In the genomic region with DNA sequence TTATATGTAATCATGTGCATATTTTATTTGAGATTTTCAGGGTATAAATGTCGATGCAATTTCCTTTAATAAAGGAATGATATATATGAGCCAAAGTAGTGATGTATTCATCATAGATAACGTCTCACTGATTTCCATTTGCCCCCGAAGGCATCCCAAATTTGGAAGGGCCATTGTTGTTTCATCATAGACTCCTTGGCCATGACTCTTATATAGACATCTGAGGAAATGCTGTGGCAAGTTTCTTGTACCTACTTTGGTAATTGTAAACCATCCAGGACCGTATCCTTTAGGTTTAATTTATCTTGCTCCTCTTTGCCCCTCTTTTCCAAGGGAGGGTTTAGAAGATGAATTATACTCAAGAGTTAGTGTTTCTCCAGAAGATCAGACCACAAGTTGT, we compare ENCODE assay signal across 9 cellular contexts.
DNase-seq lines count a peak whose midpoint lies in the region; ATAC-seq and TF ChIP-seq lines count a peak whose summit lies in the region.
"Had no signal": no experiment of that assay in that cellular context is flagged by ENCODE, and none has a peak within 500 bp of the region (broad histone marks: within the 10 kb centered on the region; RNA-seq: fewer than 3 reads in every experiment).

No MANE protein-coding gene starts in this region.

- 60 to 79% methylated on average over 4 of the region's 4 CpGs for WGBS in upper lobe of left lung, 2 donors

- H3K4me3 ChIP-seq in Panc1 (ENCODE audit: low read depth in 2 of 2, low read length in 2 of 2) (peak overlapping the region in 1 of 2 experiments; percentile 45; a peak in 2 of 4 replicates), duodenal mucosa (ENCODE audit: low read depth in 1 of 2, low read length in 2 of 2) (no peak overlapping the region), mucosa of rectum (ENCODE audit: low read length in 2 of 2) (no peak overlapping the region), upper lobe of left lung (no peak overlapping the region)

- H3K27ac ChIP-seq in Panc1 (ENCODE audit: low read length) (peak overlapping the region; percentile 98), duodenal mucosa (ENCODE audit: low read depth, low read length) (peak overlapping the region; percentile 77), mucosa of rectum (ENCODE audit: low read depth in 2 of 2, low read length in 2 of 2) (peak overlapping the region; percentile 46 to 81), upper lobe of left lung (peak overlapping the region; percentile 78 to 85 (median 81))

- no peaks in the 10 kb centered on the region for H3K36me3 ChIP-seq in Panc1 (ENCODE audit: control insufficient read depth, insufficient read depth, low read length)
- no peaks in the 10 kb centered on the region for H3K36me3 ChIP-seq in duodenal mucosa (ENCODE audit: control insufficient read depth in 1 of 2, insufficient read depth in 2 of 2, low read length in 2 of 2)
- no peaks in the 10 kb centered on the region for H3K36me3 ChIP-seq in mucosa of rectum (ENCODE audit: control insufficient read depth in 2 of 2, insufficient read depth in 2 of 2, low read length in 2 of 2)
- no peaks in the 10 kb centered on the region for H3K36me3 ChIP-seq in upper lobe of left lung

- in situ Hi-C loops in Panc1 (cut with HindIII; ENCODE audit: low pct_unique_long_range_greater_than_20kb, low sequenced_read_pairs): no loop called here

- POLR2A ChIA-PET in Panc1 (lab: Charles Lee): no interaction called here

- intact Hi-C loops in Panc1 (cut with micrococcal nuclease; ENCODE audit: unreplicated experiment): no loop called here

- H3K9me3 ChIP-seq in Panc1 (ENCODE audit: control insufficient read depth, insufficient read depth, low read depth, low read length) (no peaks in the 10 kb centered on the region), duodenal mucosa (ENCODE audit: control insufficient read depth in 1 of 2, low read length in 2 of 2) (no peaks in the 10 kb centered on the region), mucosa of rectum (ENCODE audit: control insufficient read depth in 2 of 2, low read length in 2 of 2) (no peaks in the 10 kb centered on the region), upper lobe of left lung (no peaks in the 10 kb centered on the region)

- peak; percentile 9; the same call in 1 of the 2 replicates for ATAC-seq in Panc1
- ATAC-seq in upper lobe of left lung (ENCODE audit: low FRiP score in 2 of 2): peak in 1 of 2 donors; percentile 20
- ATAC-seq in GM18909 (IDR thresholded peaks at IDR 0.05; ENCODE audit: poor library complexity, unreplicated experiment): no peak
- ATAC-seq in GM21367 (IDR thresholded peaks at IDR 0.05; ENCODE audit: unreplicated experiment): no peak

- H3K27me3 ChIP-seq in Panc1 (ENCODE audit: control insufficient read depth, insufficient read depth, low read length): no peaks in the 10 kb centered on the region
- no peaks in the 10 kb centered on the region for H3K27me3 ChIP-seq in duodenal mucosa (ENCODE audit: control insufficient read depth in 1 of 2, insufficient read depth in 2 of 2, low read length in 2 of 2)
- no peaks in the 10 kb centered on the region for H3K27me3 ChIP-seq in mucosa of rectum (ENCODE audit: control insufficient read depth in 2 of 2, insufficient read depth in 2 of 2, low read length in 2 of 2)
- H3K27me3 ChIP-seq in upper lobe of left lung: no peaks in the 10 kb centered on the region

- CTCF ChIA-PET in Panc1 (lab: Charles Lee): interaction anchor here (0.7 kb wide), 1 partner anchor 97 kb away, joined by 5 read pairs; no protein-coding TSS in a partner anchor

- peaks cover 38% of the 10 kb centered on the region for H3K4me1 ChIP-seq in Panc1 (ENCODE audit: control insufficient read depth, insufficient read depth, low read length)
- peaks cover 0 to 14% of the 10 kb centered on the region in 2 donors for H3K4me1 ChIP-seq in duodenal mucosa (ENCODE audit: control insufficient read depth in 1 of 2, insufficient read depth in 2 of 2, low read length in 2 of 2)
- peaks cover 0 to 4% of the 10 kb centered on the region in 2 donors for H3K4me1 ChIP-seq in mucosa of rectum (ENCODE audit: control insufficient read depth in 2 of 2, insufficient read depth in 2 of 2, low read length in 2 of 2)
- H3K4me1 ChIP-seq in upper lobe of left lung: peaks cover 41 to 53% (median 48%) of the 10 kb centered on the region in 4 donors

- DNase-seq in Panc1 (ENCODE audit: low read depth, low spot score): no peak
- no peak for DNase-seq in upper lobe of left lung
- DNase-seq in SIG-M5 treated with dmso at 0.1 percent for 504 hours (lab: John Stamatoyannopoulos, UW; ENCODE audit: unreplicated experiment): no peak
- no peak for DNase-seq in NCI-H1417 (lab: John Stamatoyannopoulos, UW)
- DNase-seq: NCI-H2081 had no signal

- no TSS peak for BruUV-seq in Panc1 (replicated peaks; lab: Mats Ljungman, UMichigan)

- TF ChIP-seq POLR2A in upper lobe of left lung (IDR thresholded peaks at IDR 0.05): no peak

- H3K9ac ChIP-seq in duodenal mucosa (ENCODE audit: low read depth in 1 of 2, low read length in 2 of 2) (peak overlapping the region in 1 of 2 donors; percentile 19), mucosa of rectum (ENCODE audit: low read depth in 1 of 2, low read length in 2 of 2) (no peak overlapping the region)

- TF ChIP-seq EP300 in upper lobe of left lung (IDR thresholded peaks at IDR 0.05): no peak

- no peak for TF ChIP-seq CTCF in Panc1 (IDR thresholded peaks at IDR 0.05)
- TF ChIP-seq CTCF in upper lobe of left lung (IDR thresholded peaks at IDR 0.05): no peak
